In genomic region chr10:73730153-73730906, GRCh38 we compare ENCODE assay signal across 8 cellular contexts. TPM values are rescaled to one million over a fixed set of nuclear protein-coding genes. Genes with fewer than 3 reads are reported as not detected.
A peak's percentile ranks its signal among the peaks of the same experiment; 100 is the strongest.
DNase-seq lines count a peak whose midpoint lies in the region; ATAC-seq, FAIRE-seq and TF ChIP-seq lines count a peak whose summit lies in the region.

No MANE protein-coding gene starts in this region.

- peak overlapping the region; percentile 76 to 91 for H3K27ac ChIP-seq in kidney (ENCODE audit: low read depth in 2 of 2, low read length in 2 of 2)

- H3K4me3 ChIP-seq in AG09309 (ENCODE audit: control insufficient read depth, low read depth, low read length) (peak overlapping the region; percentile 91), kidney (ENCODE audit: low read length in 2 of 2) (peak overlapping the region; percentile 94)

- TF ChIP-seq CTCF in AG09309 (IDR thresholded peaks at IDR 0.05; ENCODE audit: control insufficient read depth, insufficient read depth, low read depth, low read length, missing control alignments) (no peak), kidney (IDR thresholded peaks at IDR 0.05; ENCODE audit: borderline replicate concordance, extremely low read depth, insufficient read depth) (no peak)

- H3K4me1 ChIP-seq in kidney (ENCODE audit: control insufficient read depth in 1 of 2, insufficient read depth in 1 of 2, low read depth in 1 of 2, low read length in 2 of 2) = peaks cover 0 to 7% of the 10 kb centered on the region in 2 donors

- H3K9me3 ChIP-seq in kidney (ENCODE audit: control insufficient read depth in 1 of 2, low read length in 2 of 2) = no peaks in the 10 kb centered on the region

- intact Hi-C loops in kidney (cut with DNase I) = no loop called here

- DNase-seq in AG09309 (ENCODE audit: low read depth) (peak; percentile 45), NCI-H446 (lab: John Stamatoyannopoulos, UW) (peak; percentile 73 to 85), cerebellar nuclear complex (lab: John Stamatoyannopoulos, UW) (peak; percentile 37 to 62), kidney (peak; percentile 95)
- peak; percentile 87 for DNase-seq in activated CD4-positive, alpha-beta T cell treated with anti-CD3 and anti-CD28 coated beads for 1 hour
- peak; percentile 78 to 86 for DNase-seq in stimulated activated CD4-positive, alpha-beta T cell treated with anti-CD3 and anti-CD28 coated beads, Interleukin-15, amount 100 ng/mL, for 1 hour (ENCODE audit: low read depth in 1 of 2, low spot score in 1 of 2)

- H3K9ac ChIP-seq in kidney (ENCODE audit: low read length in 2 of 2) = peak overlapping the region; percentile 73 to 87

- ATAC-seq in GM19023 (IDR thresholded peaks at IDR 0.05; ENCODE audit: unreplicated experiment) (peak; percentile 89), HG03196 (IDR thresholded peaks at IDR 0.05; ENCODE audit: unreplicated experiment) (peak; percentile 85)

- peaks cover 5 to 13% of the 10 kb centered on the region in 2 donors for H3K36me3 ChIP-seq in kidney (ENCODE audit: control insufficient read depth in 1 of 2, insufficient read depth in 2 of 2, low read length in 2 of 2)

- FAIRE-seq in kidney (lab: Jason Lieb, UNC) = no peak

RNA-seq across cellular contexts. Expression of gene SEC24C, which starts 13.8 kb away (rescaled TPM):
- total RNA-seq in kidney = 66.9 TPM
- polyA plus RNA-seq in kidney (ENCODE audit: insufficient read depth, low read depth, low replicate concordance) = 39.2 TPM

RNA-seq across cellular contexts. Expression of gene AGAP5, which starts 32.4 kb away (rescaled TPM):
- 9.9 TPM for total RNA-seq in kidney
- polyA plus RNA-seq in kidney (ENCODE audit: insufficient read depth, low read depth, low replicate concordance) = 3.8 TPM

RNA-seq across cellular contexts. Expression of gene CHCHD1, which starts 51.5 kb away (rescaled TPM):
- total RNA-seq in kidney = 23.4 TPM
- polyA plus RNA-seq in kidney (ENCODE audit: insufficient read depth, low read depth, low replicate concordance) = 105 TPM

RNA-seq across cellular contexts. Expression of gene ZSWIM8, which starts 55.1 kb away (rescaled TPM):
- 91.8 TPM for total RNA-seq in kidney
- polyA plus RNA-seq in kidney (ENCODE audit: insufficient read depth, low read depth, low replicate concordance) = 96.7 TPM

Comparison
In these comparisons a context has a peak if more than half of its experiments do, and no peak if none do; other contexts are left out.
1. Peak in every context shown above with its lines: DNase-seq, ATAC-seq, H3K4me3 ChIP-seq and H3K27ac ChIP-seq.
2. DNase-seq: peak in every context shown above with its lines; median percentile 95 in kidney; 87 in activated CD4-positive, alpha-beta T cell treated with anti-CD3 and anti-CD28 coated beads for 1 hour; 82 in stimulated activated CD4-positive, alpha-beta T cell treated with anti-CD3 and anti-CD28 coated beads, Interleukin-15, amount 100 ng/mL, for 1 hour; 79 in NCI-H446; 50 in cerebellar nuclear complex; 45 in AG09309.